In the genomic region with DNA sequence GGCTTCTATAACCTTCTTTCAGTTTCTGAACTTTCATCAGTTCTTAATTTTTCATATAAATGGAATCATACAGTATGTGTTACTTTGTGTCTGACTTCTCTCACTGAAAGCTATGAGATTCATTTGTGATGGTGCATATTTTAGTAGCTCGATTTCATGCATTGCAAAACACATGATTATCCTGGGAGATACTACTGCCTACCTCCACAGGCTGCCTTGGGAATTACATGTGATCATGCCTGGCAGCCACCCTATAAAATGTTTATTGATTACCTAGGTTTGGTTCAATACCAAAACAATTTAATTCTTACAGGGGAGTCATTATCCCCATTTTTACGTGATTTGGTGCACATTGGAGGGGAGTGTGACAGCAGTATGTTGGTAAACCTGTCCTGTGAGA, we compare ENCODE assay signal across 16 cellular contexts. TPM values are rescaled to one million over a fixed set of nuclear protein-coding genes. Genes with fewer than 3 reads are reported as not detected.
DNase-seq lines count a peak whose midpoint lies in the region; ATAC-seq, FAIRE-seq and TF ChIP-seq lines count a peak whose summit lies in the region.
"Had no signal": no experiment of that assay in that cellular context is flagged by ENCODE, and none has a peak within 500 bp of the region (broad histone marks: within the 10 kb centered on the region; RNA-seq: fewer than 3 reads in every experiment).

No MANE protein-coding gene starts in this region.

- H3K9me3 Mint-ChIP-seq in progenitor cell of endocrine pancreas (ENCODE audit: low read depth) = peaks cover 8% of the 10 kb centered on the region

- FAIRE-seq in HTR-8/SVneo (lab: Jason Lieb, UNC) = peak; percentile 51
- FAIRE-seq: GM18507 had no signal

- H3K4me1 ChIP-seq in esophagus muscularis mucosa = no peaks in the 10 kb centered on the region

- H3K27ac ChIP-seq in C4-2B (no peak overlapping the region), esophagus muscularis mucosa (replicated peaks in 1 of 4) (no peak overlapping the region)
- H3K27ac ChIP-seq: BLaER1 treated with 17β-estradiol and CSF1 and Interleukin-3, amounts not matched to agents 10 nM and 100 nM had no signal

- H3K4me1 Mint-ChIP-seq in progenitor cell of endocrine pancreas (ENCODE audit: low read depth) = no peaks in the 10 kb centered on the region

- WGBS in esophagus muscularis mucosa = 89% methylated on average over 2 of the region's 2 CpGs

- no peaks in the 10 kb centered on the region for H3K36me3 ChIP-seq in esophagus muscularis mucosa
- H3K36me3 ChIP-seq: BLaER1 treated with 17β-estradiol and CSF1 and Interleukin-3, amounts not matched to agents 10 nM and 100 nM had no signal

- no peak overlapping the region for H3K4me3 Mint-ChIP-seq in progenitor cell of endocrine pancreas (ENCODE audit: low read depth)

- peak; percentile 47 for TF ChIP-seq CTCF in C4-2B (conservative IDR thresholded peaks at IDR 0.05)
- peak; percentile 24 for TF ChIP-seq CTCF in epithelial cell of esophagus (IDR thresholded peaks at IDR 0.05; ENCODE audit: insufficient read depth, low read depth, low read length, missing control alignments)
- TF ChIP-seq CTCF in progenitor cell of endocrine pancreas (IDR thresholded peaks at IDR 0.05; ENCODE audit: unreplicated experiment) = peak; percentile 7
- no peak for TF ChIP-seq CTCF in esophagus muscularis mucosa (IDR thresholded peaks at IDR 0.05)

- TF ChIP-seq POLR2A in esophagus muscularis mucosa (IDR thresholded peaks at IDR 0.05; ENCODE audit: low read depth) = no peak

- no peak for TF ChIP-seq EP300 in esophagus muscularis mucosa (IDR thresholded peaks at IDR 0.05)

- in situ Hi-C loops in KBM-7 (cut with MboI; ENCODE audit: low pct_unique_long_range_greater_than_20kb, low sequenced_read_pairs) = no loop called here

- H3K4me3 ChIP-seq in epithelial cell of esophagus (ENCODE audit: low read length) (no peak overlapping the region), esophagus muscularis mucosa (no peak overlapping the region)
- H3K4me3 ChIP-seq: BLaER1 treated with 17β-estradiol and CSF1 and Interleukin-3, amounts not matched to agents 10 nM and 100 nM had no signal

- ATAC-seq in GM21360 (IDR thresholded peaks at IDR 0.05; ENCODE audit: unreplicated experiment) = no peak

- H3K9me3 ChIP-seq in esophagus muscularis mucosa = no peaks in the 10 kb centered on the region
- H3K9me3 ChIP-seq: BLaER1 treated with 17β-estradiol and CSF1 and Interleukin-3, amounts not matched to agents 10 nM and 100 nM had no signal

- DNase-seq in HTR-8/SVneo (ENCODE audit: insufficient read length, low spot score) = no peak
- DNase-seq in epithelial cell of esophagus (ENCODE audit: low read depth) = no peak
- no peak for DNase-seq in progenitor cell of endocrine pancreas (ENCODE audit: low spot score, unreplicated experiment)
- no peak for DNase-seq in esophagus muscularis mucosa (ENCODE audit: extremely low spot score)
- DNase-seq in KBM-7 = no peak
- DNase-seq: DMS 273 treated with DMSO at 0.1 percent for 48 hours, Kasumi-1, MV-4-11, NCI-H1436, NCI-H2029 treated with DMSO at 0.1 percent for 48 hours, NCI-H510A treated with DMSO at 0.1 percent for 48 hours, SIG-M5 had no signal

- peaks cover 7% of the 10 kb centered on the region for H3K27me3 Mint-ChIP-seq in progenitor cell of endocrine pancreas

- no peaks in the 10 kb centered on the region for H3K27me3 ChIP-seq in esophagus muscularis mucosa
- H3K27me3 ChIP-seq: BLaER1 treated with 17β-estradiol and CSF1 and Interleukin-3, amounts not matched to agents 10 nM and 100 nM had no signal

- H3K27ac Mint-ChIP-seq in progenitor cell of endocrine pancreas = no peak overlapping the region

- no peaks in the 10 kb centered on the region for H3K36me3 Mint-ChIP-seq in progenitor cell of endocrine pancreas (ENCODE audit: insufficient read depth)

- intact Hi-C loops in esophagus muscularis mucosa (cut with DNase I) = no loop called here

RNA-seq across cellular contexts. Expression of gene PAK1, which starts 34.1 kb away (rescaled TPM):
- total RNA-seq in progenitor cell of endocrine pancreas (127 and 141 TPM in 2 replicates), esophagus muscularis mucosa (10 to 100 TPM; 27.8 to 44.3 (median 36.2) TPM)

Comparison
In these comparisons a context has a peak if more than half of its experiments do, and no peak if none do; other contexts are left out.
1. CTCF ChIP-seq: peak in C4-2B (single experiment), epithelial cell of esophagus (single experiment) and progenitor cell of endocrine pancreas (single experiment); none in esophagus muscularis mucosa (0 of 3).